Comparison of ENCODE assay signal across 18 cellular contexts in the genomic region with DNA sequence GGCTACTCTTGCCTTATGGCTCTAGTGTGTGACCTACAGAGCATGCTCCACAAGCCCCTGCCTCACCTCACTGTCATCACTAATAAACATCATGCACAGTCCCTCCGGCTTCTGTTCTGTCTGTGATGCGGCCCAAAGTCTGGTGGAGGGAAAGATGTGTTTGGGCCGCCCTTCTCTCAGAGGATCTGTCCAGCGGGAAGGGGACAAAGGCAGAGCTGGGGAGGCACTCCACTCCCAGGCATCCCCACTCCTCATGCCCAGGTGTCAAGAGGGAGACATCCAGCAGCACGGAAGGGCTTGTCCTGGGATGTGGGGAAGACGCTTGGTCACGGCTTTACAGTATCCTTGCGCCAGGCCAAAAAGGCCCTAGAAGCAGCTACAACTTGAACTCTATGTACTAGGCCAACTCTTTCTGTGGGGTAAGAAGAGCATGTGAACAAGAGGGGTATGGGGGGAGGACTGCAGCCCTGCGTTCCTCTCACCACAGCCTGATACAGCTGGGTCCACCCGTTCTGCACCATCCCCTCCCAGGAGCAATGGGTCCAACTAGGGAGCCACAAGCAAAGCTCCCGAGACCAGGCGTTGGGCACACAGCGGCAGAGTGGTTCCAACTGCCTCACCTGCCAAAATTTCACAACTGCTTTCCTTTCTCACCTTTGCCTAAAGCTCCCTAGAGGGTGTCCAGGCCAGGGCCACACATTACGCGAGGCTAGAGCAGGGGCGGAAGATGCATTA. TPM values are rescaled to one million over a fixed set of nuclear protein-coding genes. Genes with fewer than 3 reads are reported as not detected.
DNase-seq lines count a peak whose midpoint lies in the region; ATAC-seq and TF ChIP-seq lines count a peak whose summit lies in the region.
"Had no signal": no experiment of that assay in that cellular context is flagged by ENCODE, and none has a peak within 500 bp of the region (broad histone marks: within the 10 kb centered on the region; RNA-seq: fewer than 3 reads in every experiment).

No MANE protein-coding gene starts in this region.

- no peak overlapping the region; the same call in 1 of the 2 replicates for H3K27ac ChIP-seq in HEK293 (ENCODE audit: extremely low read depth, low read depth, low read length)
- no peak overlapping the region for H3K27ac ChIP-seq in left ventricle myocardium inferior (replicated peaks)
- H3K27ac ChIP-seq: BLaER1 treated with 17β-estradiol and CSF1 and Interleukin-3, amounts not matched to agents 10 nM and 100 nM; Peyer's patch had no signal

- H3K4me3 Mint-ChIP-seq in activated naive CD8-positive, alpha-beta T cell treated with anti-CD3 and anti-CD28 coated beads for 36 hours = no peak overlapping the region
- H3K4me3 Mint-ChIP-seq in activated naive CD8-positive, alpha-beta T cell treated with anti-CD3 and anti-CD28 coated beads, Interleukin-2, amount 50 U/mL, for 24 hours = no peak overlapping the region
- peak overlapping the region; percentile 71 for H3K4me3 Mint-ChIP-seq in endothelial cell (ENCODE audit: unreplicated experiment)
- H3K4me3 Mint-ChIP-seq: CD8-positive, alpha-beta T cell had no signal

- no peaks in the 10 kb centered on the region for H3K4me1 Mint-ChIP-seq in activated naive CD8-positive, alpha-beta T cell treated with anti-CD3 and anti-CD28 coated beads for 36 hours
- H3K4me1 Mint-ChIP-seq in activated naive CD8-positive, alpha-beta T cell treated with anti-CD3 and anti-CD28 coated beads, Interleukin-2, amount 50 U/mL, for 24 hours = no peaks in the 10 kb centered on the region
- H3K4me1 Mint-ChIP-seq in endothelial cell (ENCODE audit: unreplicated experiment) = peaks cover 2% of the 10 kb centered on the region

- H3K4me1 ChIP-seq in HEK293 (ENCODE audit: control insufficient read depth, insufficient read depth, low read length) = no peaks in the 10 kb centered on the region
- no peaks in the 10 kb centered on the region for H3K4me1 ChIP-seq in left ventricle myocardium inferior
- H3K4me1 ChIP-seq: BLaER1 treated with 17β-estradiol and CSF1 and Interleukin-3, amounts not matched to agents 10 nM and 100 nM; Peyer's patch had no signal

- intact Hi-C loops in left ventricle myocardium inferior (cut with micrococcal nuclease) = no loop called here

- H3K4me3 ChIP-seq in HEK293 (ENCODE audit: low read depth, low read length) = no peak overlapping the region
- H3K4me3 ChIP-seq in left ventricle myocardium inferior = no peak overlapping the region
- no peak overlapping the region for H3K4me3 ChIP-seq in MG63
- H3K4me3 ChIP-seq: BLaER1 treated with 17β-estradiol and CSF1 and Interleukin-3, amounts not matched to agents 10 nM and 100 nM; Peyer's patch had no signal

- DNase-seq in activated naive CD8-positive, alpha-beta T cell treated with anti-CD3 and anti-CD28 coated beads for 36 hours = no peak
- DNase-seq in activated naive CD8-positive, alpha-beta T cell treated with anti-CD3 and anti-CD28 coated beads, Interleukin-2, amount 50 U/mL, for 24 hours = no peak
- no peak for DNase-seq in endothelial cell (ENCODE audit: low spot score)
- no peak for DNase-seq in HK-2 (ENCODE audit: unreplicated experiment)
- DNase-seq in left ventricle myocardium inferior = no peak
- no peak for DNase-seq in MG63
- DNase-seq: CD8-positive, alpha-beta T cell; DMS53; H7; NCI-H1105 treated with DMSO at 0.1 percent for 48 hours; NCI-H1694; NCI-H2081 treated with DMSO at 0.1 percent for 48 hours; NCI-H446 treated with DMSO at 0.1 percent for 48 hours; NK-92 treated with Interleukin-12 subunit alpha and Interleukin-12 subunit beta, amount 100 ng/mL, for 24 hours; Peyer's patch had no signal

- no peak for TF ChIP-seq CTCF in HEK293 (tag by site-specific recombination; IDR thresholded peaks at IDR 0.05)
- no peak for TF ChIP-seq CTCF in endothelial cell (IDR thresholded peaks at IDR 0.05; ENCODE audit: unreplicated experiment)
- no peak for TF ChIP-seq CTCF in left ventricle myocardium inferior (IDR thresholded peaks at IDR 0.05; ENCODE audit: borderline replicate concordance)

- no peaks in the 10 kb centered on the region for H3K27me3 Mint-ChIP-seq in activated naive CD8-positive, alpha-beta T cell treated with anti-CD3 and anti-CD28 coated beads for 36 hours
- H3K27me3 Mint-ChIP-seq in activated naive CD8-positive, alpha-beta T cell treated with anti-CD3 and anti-CD28 coated beads, Interleukin-2, amount 50 U/mL, for 24 hours = no peaks in the 10 kb centered on the region
- peaks cover 18% of the 10 kb centered on the region for H3K27me3 Mint-ChIP-seq in endothelial cell (ENCODE audit: unreplicated experiment)

- H3K9me3 ChIP-seq in HEK293 (ENCODE audit: control insufficient read depth, insufficient read depth, low read depth, low read length) (no peaks in the 10 kb centered on the region), left ventricle myocardium inferior (replicated peaks) (no peaks in the 10 kb centered on the region), MG63 (no peaks in the 10 kb centered on the region)
- H3K9me3 ChIP-seq: BLaER1 treated with 17β-estradiol and CSF1 and Interleukin-3, amounts not matched to agents 10 nM and 100 nM; Peyer's patch had no signal

- CTCF ChIA-PET in HEK293 (lab: Yijun Ruan, JAX) = interaction anchor here (0.7 to 2.1 kb wide), 2 partner anchors 62 to 215 kb away, joined by 3 to 6 read pairs; no protein-coding TSS in a partner anchor

- POLR2A ChIA-PET in HEK293 (lab: Yijun Ruan, JAX) = interaction anchor here (0.6 to 1.2 kb wide), 3 partner anchors 9 to 82 kb away, joined by 3 read pairs; no protein-coding TSS in a partner anchor

- H3K36me3 ChIP-seq in HEK293 (ENCODE audit: control insufficient read depth in 2 of 2, insufficient read depth in 1 of 2, low read length in 2 of 2) = peaks cover 14 to 97% of the 10 kb centered on the region in 2 experiments; a peak in 2 of 3 replicates
- H3K36me3 ChIP-seq in left ventricle myocardium inferior = peaks cover 70% of the 10 kb centered on the region
- H3K36me3 ChIP-seq in MG63 = peaks cover 52% of the 10 kb centered on the region

- no peak for ATAC-seq in activated naive CD8-positive, alpha-beta T cell treated with anti-CD3 and anti-CD28 coated beads, Interleukin-2, amount 50 U/mL, for 24 hours
- ATAC-seq: CD8-positive, alpha-beta T cell; Right ventricle myocardium inferior had no signal

- peaks cover 11% of the 10 kb centered on the region for H3K36me3 Mint-ChIP-seq in activated naive CD8-positive, alpha-beta T cell treated with anti-CD3 and anti-CD28 coated beads for 36 hours
- H3K36me3 Mint-ChIP-seq in activated naive CD8-positive, alpha-beta T cell treated with anti-CD3 and anti-CD28 coated beads, Interleukin-2, amount 50 U/mL, for 24 hours (ENCODE audit: low read depth) = peaks cover 34% of the 10 kb centered on the region
- H3K36me3 Mint-ChIP-seq in endothelial cell (ENCODE audit: low read depth, unreplicated experiment) = peaks cover 61% of the 10 kb centered on the region

- H3K9me3 Mint-ChIP-seq in activated naive CD8-positive, alpha-beta T cell treated with anti-CD3 and anti-CD28 coated beads for 36 hours = no peaks in the 10 kb centered on the region
- H3K9me3 Mint-ChIP-seq in activated naive CD8-positive, alpha-beta T cell treated with anti-CD3 and anti-CD28 coated beads, Interleukin-2, amount 50 U/mL, for 24 hours = no peaks in the 10 kb centered on the region
- H3K9me3 Mint-ChIP-seq in endothelial cell (ENCODE audit: unreplicated experiment) = no peaks in the 10 kb centered on the region
- H3K9me3 Mint-ChIP-seq: CD8-positive, alpha-beta T cell had no signal

- H3K27me3 ChIP-seq in left ventricle myocardium inferior (ENCODE audit: low read depth) (no peaks in the 10 kb centered on the region), MG63 (no peaks in the 10 kb centered on the region)
- H3K27me3 ChIP-seq: BLaER1 treated with 17β-estradiol and CSF1 and Interleukin-3, amounts not matched to agents 10 nM and 100 nM; Peyer's patch had no signal

- peak overlapping the region; percentile 21 for H3K27ac Mint-ChIP-seq in activated naive CD8-positive, alpha-beta T cell treated with anti-CD3 and anti-CD28 coated beads for 36 hours
- H3K27ac Mint-ChIP-seq in activated naive CD8-positive, alpha-beta T cell treated with anti-CD3 and anti-CD28 coated beads, Interleukin-2, amount 50 U/mL, for 24 hours = no peak overlapping the region
- peak overlapping the region; percentile 24 for H3K27ac Mint-ChIP-seq in endothelial cell (ENCODE audit: unreplicated experiment)
- H3K27ac Mint-ChIP-seq: CD8-positive, alpha-beta T cell had no signal

TF ChIP-seq in HEK293, 187 proteins besides CTCF, POLR2A, EP300 and RAD21 (continues in another document):
- no peak for TF ChIP-seq ZBTB20 (tag by site-specific recombination; IDR thresholded peaks at IDR 0.05)
- no peak for TF ChIP-seq ZNF510 (tag by site-specific recombination; IDR thresholded peaks at IDR 0.05; ENCODE audit: insufficient replicate concordance)
- no peak for TF ChIP-seq SALL2 (tag by site-specific recombination; IDR thresholded peaks at IDR 0.05; ENCODE audit: borderline replicate concordance)
- no peak for TF ChIP-seq ZNF214 (tag by site-specific recombination; IDR thresholded peaks at IDR 0.05; ENCODE audit: borderline replicate concordance)

RNA-seq across cellular contexts. Expression of a gene that starts 10.7 kb away (rescaled TPM):
- 1 to 10 TPM; 4.4 to 4.6 TPM for total RNA-seq in activated naive CD8-positive, alpha-beta T cell treated with anti-CD3 and anti-CD28 coated beads for 36 hours
- total RNA-seq in endothelial cell (ENCODE audit: unreplicated experiment) = 83.1 TPM
- 4.8 TPM for total RNA-seq in left ventricle myocardium inferior
- total RNA-seq in MG63 (2014; rRNA removed; shearing (Covaris generic); ENCODE audit: low replicate concordance) = 13.9 and 19.0 TPM in 2 replicates

RNA-seq across cellular contexts. Expression of a gene that starts 23.0 kb away (rescaled TPM):
- total RNA-seq in activated naive CD8-positive, alpha-beta T cell treated with anti-CD3 and anti-CD28 coated beads for 36 hours = 100 to 1,000 TPM; 123 to 129 TPM
- total RNA-seq in endothelial cell (ENCODE audit: unreplicated experiment) (96.2 TPM), left ventricle myocardium inferior (36.6 TPM)
- 76.0 and 85.0 TPM in 2 replicates for total RNA-seq in MG63 (2014; rRNA removed; shearing (Covaris generic); ENCODE audit: low replicate concordance)

RNA-seq across cellular contexts. Expression of a gene that starts 36.7 kb away (rescaled TPM):
- total RNA-seq in activated naive CD8-positive, alpha-beta T cell treated with anti-CD3 and anti-CD28 coated beads for 36 hours = 1 to 10 TPM; 2.6 to 3.1 TPM
- total RNA-seq in endothelial cell (ENCODE audit: unreplicated experiment) (1.0 TPM), left ventricle myocardium inferior (0.47 TPM)
- 0.12 TPM in 1 of 2 replicates, not detected in the other for total RNA-seq in MG63 (2014; rRNA removed; shearing (Covaris generic); ENCODE audit: low replicate concordance)

RNA-seq across cellular contexts. Expression of a gene that starts 40.1 kb away (rescaled TPM):
- under 1 TPM in 1 of 2 experiments, not detected in 1; 0.18 TPM for total RNA-seq in activated naive CD8-positive, alpha-beta T cell treated with anti-CD3 and anti-CD28 coated beads for 36 hours
- total RNA-seq in endothelial cell (ENCODE audit: unreplicated experiment) (31.6 TPM), left ventricle myocardium inferior (98.4 TPM)
- total RNA-seq in MG63 (2014; rRNA removed; shearing (Covaris generic); ENCODE audit: low replicate concordance) = 30.4 and 40.0 TPM in 2 replicates
- total RNA-seq: CD8-positive, alpha-beta T cell had no signal
